ENCODE assay signal across 1 cellular context in genomic region chr11:66855574-66856495, GRCh38.
A peak's percentile ranks its signal among the peaks of the same experiment; 100 is the strongest.
TF ChIP-seq lines count a peak whose summit lies in the region.

No MANE protein-coding gene starts in this region.

TF ChIP-seq in HEK293, 187 proteins besides CTCF, POLR2A, EP300 and RAD21 (continued from another document):
- no peak for TF ChIP-seq ZNF398 (tag by site-specific recombination; IDR thresholded peaks at IDR 0.05)
- 0 out of 2 replicates have a peak, but pooled peaks have one; percentile 45 for TF ChIP-seq PRDM10 (tag by site-specific recombination; IDR thresholded peaks at IDR 0.05)
- TF ChIP-seq ZNF324 (tag by site-specific recombination; IDR thresholded peaks at IDR 0.05): no peak
- no peak for TF ChIP-seq ZXDB (tag by site-specific recombination; IDR thresholded peaks at IDR 0.05)
- TF ChIP-seq HOXA7 (CRISPR knock-in tag; IDR thresholded peaks at IDR 0.05; ENCODE audit: borderline replicate concordance): no peak
- no peak for TF ChIP-seq ZNF837 (tag by site-specific recombination; IDR thresholded peaks at IDR 0.05)
- TF ChIP-seq TRIM28 (IDR thresholded peaks at IDR 0.05; ENCODE audit: borderline replicate concordance, low read length): no peak
- TF ChIP-seq ZNF174 (tag by site-specific recombination; IDR thresholded peaks at IDR 0.05): no peak
